In genomic region chr21:27158967-27159366, GRCh38 we compare ENCODE assay signal across 34 cellular contexts.
"Had no signal": no experiment of that assay in that cellular context is flagged by ENCODE, and none has a peak within 500 bp of the region (broad histone marks: within the 10 kb centered on the region; RNA-seq: fewer than 3 reads in every experiment).

No MANE protein-coding gene starts in this region.

- H3K9me3 ChIP-seq: ascending aorta, Peyer's patch, SJSA1, SK-N-SH had no signal

- H3K36me3 ChIP-seq: ascending aorta, Peyer's patch, SJSA1, WERI-Rb-1 had no signal

- H3K4me3 Mint-ChIP-seq: activated CD4-positive, alpha-beta memory T cell treated with anti-CD3 and anti-CD28 coated beads, Interleukin-2, amount 10 ng/mL, durations not matched to agents 7 days and 5 days; activated CD8-positive, alpha-beta memory T cell treated with anti-CD3 and anti-CD28 coated beads, Interleukin-2, amount 10 ng/mL, durations not matched to agents 7 days and 5 days; activated naive CD8-positive, alpha-beta T cell treated with anti-CD3 and anti-CD28 coated beads, Interleukin-2, amount 10 ng/mL, durations not matched to agents 7 days and 5 days; T-helper 1 cell treated with Interleukin-12 subunit alpha and Interleukin-12 subunit beta and Interleukin-4 antibody, amounts not matched to agents 30 μg/mL and 1 μg/mL, for 36 hours had no signal

- H3K27ac Mint-ChIP-seq: activated CD4-positive, alpha-beta memory T cell treated with anti-CD3 and anti-CD28 coated beads, Interleukin-2, amount 10 ng/mL, durations not matched to agents 7 days and 5 days; activated CD8-positive, alpha-beta memory T cell treated with anti-CD3 and anti-CD28 coated beads, Interleukin-2, amount 10 ng/mL, durations not matched to agents 7 days and 5 days; activated naive CD8-positive, alpha-beta T cell treated with anti-CD3 and anti-CD28 coated beads, Interleukin-2, amount 10 ng/mL, durations not matched to agents 7 days and 5 days; T-helper 1 cell treated with Interleukin-12 subunit alpha and Interleukin-12 subunit beta and Interleukin-4 antibody, amounts not matched to agents 30 μg/mL and 1 μg/mL, for 36 hours had no signal

- H3K27me3 Mint-ChIP-seq: activated CD4-positive, alpha-beta memory T cell treated with anti-CD3 and anti-CD28 coated beads, Interleukin-2, amount 10 ng/mL, durations not matched to agents 7 days and 5 days; activated CD8-positive, alpha-beta memory T cell treated with anti-CD3 and anti-CD28 coated beads, Interleukin-2, amount 10 ng/mL, durations not matched to agents 7 days and 5 days; activated naive CD8-positive, alpha-beta T cell treated with anti-CD3 and anti-CD28 coated beads, Interleukin-2, amount 10 ng/mL, durations not matched to agents 7 days and 5 days had no signal

- H3K36me3 Mint-ChIP-seq: activated CD8-positive, alpha-beta memory T cell treated with anti-CD3 and anti-CD28 coated beads, Interleukin-2, amount 10 ng/mL, durations not matched to agents 7 days and 5 days; activated naive CD8-positive, alpha-beta T cell treated with anti-CD3 and anti-CD28 coated beads, Interleukin-2, amount 10 ng/mL, durations not matched to agents 7 days and 5 days had no signal

- H3K4me3 ChIP-seq: ascending aorta, Peyer's patch, SJSA1 had no signal

- H3K9ac ChIP-seq: KMS-11, SK-N-SH had no signal

- H3K27me3 ChIP-seq: ascending aorta, Peyer's patch, SJSA1 had no signal

- H3K4me1 Mint-ChIP-seq: activated CD4-positive, alpha-beta memory T cell treated with anti-CD3 and anti-CD28 coated beads, Interleukin-2, amount 10 ng/mL, durations not matched to agents 7 days and 5 days; activated CD8-positive, alpha-beta memory T cell treated with anti-CD3 and anti-CD28 coated beads, Interleukin-2, amount 10 ng/mL, durations not matched to agents 7 days and 5 days; activated naive CD8-positive, alpha-beta T cell treated with anti-CD3 and anti-CD28 coated beads, Interleukin-2, amount 10 ng/mL, durations not matched to agents 7 days and 5 days had no signal

- H3K4me2 ChIP-seq: KMS-11, SK-N-SH had no signal

- DNase-seq: activated CD4-positive, alpha-beta memory T cell treated with anti-CD3 and anti-CD28 coated beads, Interleukin-2, amount 10 ng/mL, durations not matched to agents 7 days and 5 days; activated CD4-positive, alpha-beta T cell treated with anti-CD3 and anti-CD28 coated beads for 1 hour; activated CD4-positive, alpha-beta T cell treated with anti-CD3 and anti-CD28 coated beads for 48 hours; activated CD4-positive, CD25-positive, alpha-beta regulatory T cell; activated CD8-positive, alpha-beta memory T cell treated with anti-CD3 and anti-CD28 coated beads for 24 hours; activated CD8-positive, alpha-beta memory T cell treated with anti-CD3 and anti-CD28 coated beads, Interleukin-2, amount 10 ng/mL, durations not matched to agents 7 days and 5 days; activated CD8-positive, alpha-beta memory T cell treated with anti-CD3 and anti-CD28 coated beads, Interleukin-2, amount 50 U/mL, for 48 hours; activated effector memory CD4-positive, alpha-beta T cell treated with anti-CD3 and anti-CD28 coated beads, Interleukin-2, amount 50 U/mL, for 16 hours; activated naive CD4-positive, alpha-beta T cell; activated naive CD4-positive, alpha-beta T cell treated with anti-CD3 and anti-CD28 coated beads, Interleukin-2, amount 50 U/mL, for 16 hours; activated naive CD8-positive, alpha-beta T cell treated with anti-CD3 and anti-CD28 coated beads, Interleukin-2, amount 10 ng/mL, durations not matched to agents 7 days and 5 days; activated T-cell treated with anti-CD3 and anti-CD28 coated beads, Interleukin-2, amount 50 U/mL, for 48 hours; amygdala; MM.1S; MV-4-11; NCI-H1092; NCI-H1436 treated with DMSO at 0.1 percent for 48 hours; NCI-H1694 treated with DMSO at 0.1 percent for 48 hours; NCI-H2029 treated with DMSO at 0.1 percent for 48 hours; NCI-H2171 treated with DMSO at 0.1 percent for 48 hours; NCI-H510A treated with DMSO at 0.1 percent for 48 hours; NCI-H526 treated with DMSO at 0.1 percent for 48 hours; NCI-H774; NK-92 treated with Interleukin-12 subunit alpha and Interleukin-12 subunit beta, amount 100 ng/mL, for 24 hours; PC-3; Peyer's patch; RPMI8226; SHP77 treated with DMSO at 0.1 percent for 48 hours; SK-N-SH; WERI-Rb-1 had no signal

- H3K27ac ChIP-seq: ascending aorta, KMS-11, Peyer's patch, SJSA1, WERI-Rb-1 had no signal

- ATAC-seq: activated CD8-positive, alpha-beta memory T cell treated with anti-CD3 and anti-CD28 coated beads, Interleukin-2, amount 10 ng/mL, durations not matched to agents 7 days and 5 days; PC-3 had no signal

- H3K4me1 ChIP-seq: ascending aorta, Peyer's patch, SJSA1 had no signal
